Comparison of ENCODE assay signal across 9 cellular contexts in the genomic region with DNA sequence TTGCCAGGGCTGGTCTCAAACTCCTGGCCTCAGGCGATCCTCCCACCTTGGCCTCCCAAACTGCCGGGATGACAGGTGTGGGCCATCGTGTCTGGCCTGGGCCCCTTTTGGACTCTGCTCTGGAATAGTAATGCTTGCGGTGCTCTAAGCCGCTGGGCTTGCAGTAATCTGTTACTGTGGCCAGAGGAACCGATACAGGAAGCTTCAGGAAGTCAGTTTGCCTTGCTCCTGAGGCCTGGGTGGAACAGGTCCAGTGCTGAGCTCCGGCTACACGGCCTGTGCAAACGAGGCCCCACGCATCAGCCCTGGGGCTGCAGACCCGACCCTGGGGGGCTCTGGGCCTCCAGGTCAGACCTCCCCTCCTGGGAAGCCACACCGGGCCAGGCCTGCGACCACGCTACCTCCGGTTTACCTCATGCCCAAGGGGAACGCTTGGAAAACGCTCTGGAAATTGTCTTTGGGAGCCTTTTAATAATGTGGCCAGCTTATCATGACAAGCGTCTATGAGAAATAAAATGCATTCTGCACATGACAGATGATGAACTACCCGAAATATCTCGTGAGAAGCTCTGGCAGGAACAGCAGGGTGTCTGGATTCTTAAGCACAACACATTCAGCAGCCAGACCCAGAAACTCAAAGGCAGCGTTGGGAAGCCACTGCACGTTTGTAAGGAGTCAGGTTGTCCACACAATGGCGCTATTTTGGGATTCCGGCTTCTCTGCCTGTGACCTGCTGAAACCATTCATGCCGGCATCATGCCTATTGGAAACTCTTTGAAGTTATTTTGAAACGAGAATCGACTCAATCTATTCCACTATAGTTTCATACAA. TPM values are rescaled to one million over a fixed set of nuclear protein-coding genes. Genes with fewer than 3 reads are reported as not detected.
DNase-seq lines count a peak whose midpoint lies in the region; ATAC-seq, FAIRE-seq and TF ChIP-seq lines count a peak whose summit lies in the region.
"Had no signal": no experiment of that assay in that cellular context is flagged by ENCODE, and none has a peak within 500 bp of the region (broad histone marks: within the 10 kb centered on the region; RNA-seq: fewer than 3 reads in every experiment).

No MANE protein-coding gene starts in this region.

- POLR2A ChIA-PET in A549 (lab: Yijun Ruan, JAX), result no interaction called here

- peaks cover 0 to 17% of the 10 kb centered on the region in 2 donors for H3K27me3 ChIP-seq in tibial nerve

- FAIRE-seq in A549 (lab: Jason Lieb, UNC), result no peak
- FAIRE-seq: TTC549 had no signal

- DNase-seq in A549 (ENCODE audit: low read depth in 1 of 2, low spot score in 1 of 2) (peak in 1 of 2 experiments; percentile 45), HT-29 (ENCODE audit: low spot score) (peak; percentile 80), astrocyte of the spinal cord (ENCODE audit: low read depth, low spot score) (peak; percentile 59), left kidney (ENCODE audit: low read depth, low spot score) (peak; percentile 44), tibial nerve (ENCODE audit: low spot score in 2 of 2) (peak in 1 of 2 donors; percentile 27), NCI-H1417 treated with DMSO at 0.1 percent for 48 hours (lab: John Stamatoyannopoulos, UW) (no peak), NCI-H187 (lab: John Stamatoyannopoulos, UW) (no peak), NCI-H128 (lab: John Stamatoyannopoulos, UW; ENCODE audit: unreplicated experiment) (no peak)

- no peak overlapping the region for H3K4me2 ChIP-seq in A549

- TF ChIP-seq EP300 in A549 (IDR thresholded peaks at IDR 0.05), result no peak
- no peak for TF ChIP-seq EP300 in tibial nerve (IDR thresholded peaks at IDR 0.05)

- no peak for TF ChIP-seq POLR2A in A549 (IDR thresholded peaks at IDR 0.05; ENCODE audit: low read length)
- no peak for TF ChIP-seq POLR2A in tibial nerve (IDR thresholded peaks at IDR 0.05)

- TF ChIP-seq CTCF in A549 (IDR thresholded peaks at IDR 0.05), result no peak
- peak; percentile 35 for TF ChIP-seq CTCF in astrocyte of the spinal cord (IDR thresholded peaks at IDR 0.05; ENCODE audit: low read depth, low read length)
- peak in 1 of 5 experiments; percentile 8 for TF ChIP-seq CTCF in tibial nerve (IDR thresholded peaks at IDR 0.05)

- WGBS in A549 (ENCODE audit: missing lambda C conversion rate), result 73% methylated on average over 22 of the region's 27 CpGs
- 39 to 46% methylated on average over 24 to 25 of the region's 27 CpGs for WGBS in tibial nerve, 2 donors

- peaks cover 2 to 36% (median 21%) of the 10 kb centered on the region in 3 donors for H3K36me3 ChIP-seq in tibial nerve

- no peak for TF ChIP-seq RAD21 in A549 (conservative IDR thresholded peaks at IDR 0.05 in 1 of 2, IDR thresholded peaks at IDR 0.05 in 1 of 2)

- H3K4me3 ChIP-seq in A549, result no peak overlapping the region
- no peak overlapping the region for H3K4me3 ChIP-seq in astrocyte of the spinal cord (ENCODE audit: low read depth, low read length)
- no peak overlapping the region for H3K4me3 ChIP-seq in tibial nerve

- no peaks in the 10 kb centered on the region for H3K9me3 ChIP-seq in A549
- H3K9me3 ChIP-seq in tibial nerve, result no peaks in the 10 kb centered on the region

- peak; percentile 37 to 48; a peak in 4 of 6 replicates for ATAC-seq in A549

- H3K4me1 ChIP-seq in A549 (no peaks in the 10 kb centered on the region), tibial nerve (peaks cover 0 to 50% (median 29%) of the 10 kb centered on the region in 4 donors)

- H3K27ac ChIP-seq in A549 (no peak overlapping the region), tibial nerve (peak overlapping the region; percentile 34 to 76 (median 53))

- CTCF ChIA-PET in A549 (lab: Yijun Ruan, JAX), result interaction anchor here (0.7 to 1.3 kb wide), 4 partner anchors 10 to 101 kb away, joined by 3 to 4 read pairs (median 4); a partner anchor contains a TSS

- in situ Hi-C loops in astrocyte of the spinal cord (cut with HindIII; ENCODE audit: low sequenced_read_pairs), result no loop called here

TF ChIP-seq in A549, 52 proteins besides CTCF, POLR2A, EP300 and RAD21:
- TF ChIP-seq KDM5A (IDR thresholded peaks at IDR 0.05) (no peak), RARB (CRISPR knock-in tag; IDR thresholded peaks at IDR 0.05) (no peak), BHLHE40 (IDR thresholded peaks at IDR 0.05; ENCODE audit: low read depth, low read length) (no peak), PHF8 (IDR thresholded peaks at IDR 0.05; ENCODE audit: borderline replicate concordance, low read depth) (no peak)

RNA-seq across cellular contexts. Expression of a gene that starts 10.1 kb away (rescaled TPM):
- polyA plus RNA-seq in A549 (2011; rRNA removed) (1.7 and 2.2 TPM in 2 replicates), A549 (2017; fragmentation: RNase III; extraction: RNeasy Plus Mini Kit Qiagen cat#74134 plus additional on column Dnase treatment) (1.1 to 2.5 TPM (median 1.9 TPM) in 3 replicates)
- polyA plus RNA-seq in A549 (2012; cell fraction: cytosol; rRNA removed), result 3.5 and 5.0 TPM in 2 replicates
- 7.4 and 7.9 TPM in 2 replicates for polyA plus RNA-seq in A549 (2012; cell fraction: nucleus; rRNA removed)
- polyA minus RNA-seq in A549 (2011; rRNA and poly(A)+ RNA removed), result 2.1 and 2.2 TPM in 2 replicates
- total RNA-seq in HT-29 (2014; rRNA removed; shearing (Covaris generic)), result 535 and 538 TPM in 2 replicates
- total RNA-seq in tibial nerve, result 10 to 100 TPM; 29.3 to 53.0 (median 39.6) TPM

RNA-seq across cellular contexts. Expression of a gene that starts 10.7 kb away (rescaled TPM):
- 5.4 and 7.6 TPM in 2 replicates for polyA plus RNA-seq in A549 (2011; rRNA removed)
- 3.9 and 4.5 TPM in 2 replicates for polyA plus RNA-seq in A549 (2012; cell fraction: cytosol; rRNA removed)
- 4.3 and 5.9 TPM in 2 replicates for polyA plus RNA-seq in A549 (2012; cell fraction: nucleus; rRNA removed)
- polyA plus RNA-seq in A549 (2017; fragmentation: RNase III; extraction: RNeasy Plus Mini Kit Qiagen cat#74134 plus additional on column Dnase treatment), result 6.2 to 7.1 TPM (median 7.0 TPM) in 3 replicates
- 4.5 and 5.2 TPM in 2 replicates for polyA minus RNA-seq in A549 (2011; rRNA and poly(A)+ RNA removed)
- 15.2 and 21.6 TPM in 2 replicates for total RNA-seq in HT-29 (2014; rRNA removed; shearing (Covaris generic))
- 10 to 100 TPM; 10.8 to 21.3 (median 11.2) TPM for total RNA-seq in tibial nerve

RNA-seq across cellular contexts. Expression of a gene that starts 18.4 kb away (rescaled TPM):
- polyA plus RNA-seq in A549 (2011; rRNA removed), result not detected in 2 replicates
- 0.01 TPM in 1 of 2 replicates, not detected in the other for polyA plus RNA-seq in A549 (2012; cell fraction: cytosol; rRNA removed)
- 0.12 and 0.22 TPM in 2 replicates for polyA plus RNA-seq in A549 (2012; cell fraction: nucleus; rRNA removed)
- not detected in 3 replicates for polyA plus RNA-seq in A549 (2017; fragmentation: RNase III; extraction: RNeasy Plus Mini Kit Qiagen cat#74134 plus additional on column Dnase treatment)
- not detected in 2 replicates for polyA minus RNA-seq in A549 (2011; rRNA and poly(A)+ RNA removed)
- total RNA-seq in HT-29 (2014; rRNA removed; shearing (Covaris generic)), result 1.9 and 3.7 TPM in 2 replicates
- 10 to 100 TPM in 2 of 4 donors, 1 to 10 TPM in 2; 5.7 to 18.6 (median 12.1) TPM for total RNA-seq in tibial nerve

Comparison
In these comparisons a context has a peak if more than half of its experiments do, and no peak if none do; other contexts are left out.
1. DNase-seq: peak in HT-29 (single experiment), astrocyte of the spinal cord (single experiment) and left kidney (single experiment); none in NCI-H1417 treated with DMSO at 0.1 percent for 48 hours (single experiment), NCI-H187 (0 of 2) and NCI-H128 (single experiment).
2. H3K27ac ChIP-seq: peak in tibial nerve (4 of 4); none in A549 (0 of 2).